ENCODE assay signal across 24 cellular contexts in the genomic region with DNA sequence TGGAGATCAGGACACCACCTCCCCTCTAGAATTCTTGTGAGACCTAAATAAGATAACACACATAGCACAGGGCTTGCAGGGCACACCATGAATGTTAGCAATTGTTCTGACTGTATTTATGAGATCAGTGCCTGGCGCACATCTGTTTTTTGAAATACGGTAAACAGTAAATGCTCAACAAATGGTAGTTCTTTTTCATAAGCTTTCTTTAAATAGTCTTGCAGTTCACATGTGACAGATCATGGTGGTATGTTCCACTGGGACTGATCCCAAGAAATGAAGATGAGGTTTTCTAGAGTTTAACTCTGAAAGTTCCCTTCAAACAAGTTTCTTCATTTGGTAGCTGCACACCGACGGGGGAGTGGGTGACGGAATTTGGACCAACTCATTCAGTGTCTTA.
"Had no signal": no experiment of that assay in that cellular context is flagged by ENCODE, and none has a peak within 500 bp of the region (broad histone marks: within the 10 kb centered on the region; RNA-seq: fewer than 3 reads in every experiment).

No MANE protein-coding gene starts in this region.

- H3K4me2 ChIP-seq: KMS-11 had no signal

- H3K27ac Mint-ChIP-seq: IgD-negative memory B cell had no signal

- DNase-seq: Kasumi-1, MM.1S, NCI-H1092 treated with DMSO at 0.1 percent for 48 hours, NCI-H1436, NCI-H187, NCI-H2029, NCI-H2081 treated with DMSO at 0.1 percent for 48 hours, NCI-H2171, NCI-H226, NCI-H446, NCI-H510A, NCI-H524 treated with DMSO at 0.1 percent for 48 hours, NCI-H69, NCI-H774, PC-3, SHP77 treated with DMSO at 0.1 percent for 48 hours, SJCRH30 had no signal

- H3K9me3 Mint-ChIP-seq: IgD-negative memory B cell had no signal

- H3K36me3 ChIP-seq: SJCRH30 had no signal

- H3K27me3 ChIP-seq: SJCRH30 had no signal

- H3K4me3 Mint-ChIP-seq: IgD-negative memory B cell had no signal

- ATAC-seq: HepG2, K562, Panc1, PC-3, SK-N-SH treated with all-trans-retinoic acid at 6 μM for 48 hours had no signal

- H3K27ac ChIP-seq: KMS-11, RWPE1, SJCRH30 had no signal

- H3K4me3 ChIP-seq: K562, SJCRH30 had no signal

- H3K9ac ChIP-seq: KMS-11 had no signal

- H3K9me3 ChIP-seq: SJCRH30 had no signal
